ENCODE assay signal across 15 cellular contexts in genomic region chr1:9612162-9612845, GRCh38. TPM values are rescaled to one million over a fixed set of nuclear protein-coding genes. Genes with fewer than 3 reads are reported as not detected.
DNase-seq lines count a peak whose midpoint lies in the region; ATAC-seq and TF ChIP-seq lines count a peak whose summit lies in the region.
"Had no signal": no experiment of that assay in that cellular context is flagged by ENCODE, and none has a peak within 500 bp of the region (broad histone marks: within the 10 kb centered on the region; RNA-seq: fewer than 3 reads in every experiment).

No MANE protein-coding gene starts in this region.

- no peak overlapping the region for H2BK20ac ChIP-seq in IMR-90 (ENCODE audit: low read depth, low read length)

- H3K4ac ChIP-seq in IMR-90 (ENCODE audit: low read depth, low read length): no peak overlapping the region
- H3K4ac ChIP-seq in neuronal stem cell (ENCODE audit: low read length): no peak overlapping the region

- no peaks in the 10 kb centered on the region for H3K9me3 ChIP-seq in IMR-90 (ENCODE audit: control insufficient read depth, insufficient read depth, low read length)
- no peaks in the 10 kb centered on the region for H3K9me3 ChIP-seq in neuronal stem cell (replicated peaks in 1 of 2; ENCODE audit: control insufficient read depth in 2 of 2, insufficient read depth in 1 of 2, low read depth in 1 of 2, low read length in 2 of 2)
- H3K9me3 ChIP-seq: A549, BLaER1, Caco-2, HAP-1 had no signal

- no peak overlapping the region for H3K18ac ChIP-seq in IMR-90 (ENCODE audit: low read depth, low read length)
- H3K18ac ChIP-seq in neuronal stem cell (ENCODE audit: low read length): no peak overlapping the region

- H2AFZ ChIP-seq in IMR-90 (replicated peaks; ENCODE audit: low read length, poor library complexity): no peak overlapping the region
- no peak overlapping the region for H2AFZ ChIP-seq in neuronal stem cell (ENCODE audit: low read length)

- no peak overlapping the region for H3K4me2 ChIP-seq in IMR-90 (ENCODE audit: low read depth, low read length)
- H3K4me2 ChIP-seq in neuronal stem cell (ENCODE audit: insufficient read depth, low read length, poor library complexity, severe bottlenecking): no peak overlapping the region
- H3K4me2 ChIP-seq: A549, BLaER1, KMS-11 had no signal

- no peak overlapping the region for H3K9ac ChIP-seq in IMR-90 (ENCODE audit: low read depth, low read length)
- H3K9ac ChIP-seq in neuronal stem cell (ENCODE audit: low read depth, low read length, poor library complexity): peak overlapping the region; percentile 68
- H3K9ac ChIP-seq: BLaER1, KMS-11 had no signal

- TF ChIP-seq RAD21 in IMR-90 (IDR thresholded peaks at IDR 0.05; ENCODE audit: low read length): no peak

- no peaks in the 10 kb centered on the region for H3K9me1 ChIP-seq in IMR-90 (ENCODE audit: insufficient read depth, low read length)

- no peak for TF ChIP-seq POLR2A in IMR-90 (IDR thresholded peaks at IDR 0.05; ENCODE audit: low read depth, low read length)

- in situ Hi-C loops in IMR-90 (cut with MboI; ENCODE audit: low sequenced_read_pairs): no loop called here
- in situ Hi-C loops in G401 (cut with HindIII; ENCODE audit: low sequenced_read_pairs): no loop called here

- H2AK5ac ChIP-seq in IMR-90 (ENCODE audit: low read depth, low read length) (no peak overlapping the region), neuronal stem cell (ENCODE audit: low read depth, low read length) (no peak overlapping the region)

- H4K91ac ChIP-seq in IMR-90 (ENCODE audit: insufficient read depth, low read depth, low read length) (no peak overlapping the region), neuronal stem cell (ENCODE audit: low read depth, low read length, poor library complexity) (no peak overlapping the region)

- H3K4me1 ChIP-seq in IMR-90 (ENCODE audit: control insufficient read depth, insufficient read depth, low read length) (no peaks in the 10 kb centered on the region), neuronal stem cell (ENCODE audit: control insufficient read depth in 2 of 2, insufficient read depth in 1 of 2, low read depth in 1 of 2, low read length in 2 of 2) (no peaks in the 10 kb centered on the region)
- H3K4me1 ChIP-seq: A549, Caco-2, HAP-1 had no signal

- dilution Hi-C loops in IMR-90 (cut with HindIII; ENCODE audit: low sequenced_read_pairs, unreplicated experiment): no loop called here

- peak; percentile 26 for DNase-seq in ELR (ENCODE audit: low read depth)
- no peak for DNase-seq in IMR-90
- DNase-seq in neuronal stem cell (ENCODE audit: low spot score): no peak
- no peak for DNase-seq in G401 (ENCODE audit: low spot score)
- no peak for DNase-seq in NOMO-1 treated with dmso at 0.1 percent for 144 hours (lab: John Stamatoyannopoulos, UW; ENCODE audit: unreplicated experiment)
- no peak for DNase-seq in superior temporal gyrus (ENCODE audit: extremely low spot score)
- DNase-seq: Caco-2; CD8-positive, alpha-beta memory T cell; DND-41; GOT3; HFFc6 had no signal

- no peak overlapping the region for H4K5ac ChIP-seq in IMR-90 (ENCODE audit: low read depth, low read length)

- no peak overlapping the region for H2BK15ac ChIP-seq in IMR-90 (ENCODE audit: low read depth, low read length)
- no peak overlapping the region for H2BK15ac ChIP-seq in neuronal stem cell (ENCODE audit: low read length)

- POLR2A ChIA-PET in IMR-90 (lab: Charles Lee; ENCODE audit: unreplicated experiment): no interaction called here

- no peak for TF ChIP-seq CTCF in IMR-90 (conservative IDR thresholded peaks at IDR 0.05; ENCODE audit: low read depth, low read length)

- H2BK5ac ChIP-seq in IMR-90 (ENCODE audit: low read depth, low read length, poor library complexity, severe bottlenecking) (no peak overlapping the region), neuronal stem cell (ENCODE audit: low read length) (no peak overlapping the region)

- H3K4me3 ChIP-seq in IMR-90 (ENCODE audit: insufficient read depth, low read depth, low read length) (no peak overlapping the region), neuronal stem cell (ENCODE audit: low read length in 2 of 2) (no peak overlapping the region)
- H3K4me3 ChIP-seq: A549, BLaER1, HAP-1 had no signal

- H2BK120ac ChIP-seq in IMR-90 (ENCODE audit: low read depth, low read length) (no peak overlapping the region), neuronal stem cell (ENCODE audit: low read depth, low read length) (no peak overlapping the region)

- H4K8ac ChIP-seq in IMR-90 (ENCODE audit: low read depth in 2 of 2, low read length in 2 of 2) (no peak overlapping the region), neuronal stem cell (ENCODE audit: low read depth, low read length) (no peak overlapping the region)

- peaks cover 22% of the 10 kb centered on the region for H3K36me3 ChIP-seq in IMR-90 (ENCODE audit: control insufficient read depth, insufficient read depth, low read length)
- H3K36me3 ChIP-seq in neuronal stem cell (replicated peaks in 1 of 2; ENCODE audit: control insufficient read depth in 2 of 2, insufficient read depth in 2 of 2, low read length in 2 of 2): peaks cover 38 to 66% of the 10 kb centered on the region in 2 donors

- no peak overlapping the region for H3K14ac ChIP-seq in IMR-90 (replicated peaks; ENCODE audit: low read depth, low read length)
- no peak overlapping the region for H3K14ac ChIP-seq in neuronal stem cell (ENCODE audit: low read length)

- H2BK12ac ChIP-seq in neuronal stem cell (ENCODE audit: low read length): peak overlapping the region; percentile 2

- no peaks in the 10 kb centered on the region for H3K27me3 ChIP-seq in IMR-90 (ENCODE audit: control insufficient read depth, insufficient read depth, low read length)
- H3K27me3 ChIP-seq in neuronal stem cell (ENCODE audit: control insufficient read depth in 3 of 3, insufficient read depth in 3 of 3, low read depth in 1 of 3, low read length in 3 of 3): no peaks in the 10 kb centered on the region
- H3K27me3 ChIP-seq: BLaER1 had no signal

- CTCF ChIA-PET in IMR-90 (lab: Yijun Ruan, JAX): no interaction called here

- no peaks in the 10 kb centered on the region for H4K20me1 ChIP-seq in IMR-90 (ENCODE audit: insufficient read depth, low read length)

- H3K56ac ChIP-seq in IMR-90 (ENCODE audit: extremely low read depth, insufficient read depth, low read length): no peak overlapping the region

- 83% methylated on average over 8 of the region's 11 CpGs; no CpG with 5 or more reads in 1 of the 2 experiments for WGBS in IMR-90 (ENCODE audit: extremely low coverage in 2 of 2, insufficient read length in 1 of 2), 2 experiments
- WGBS in neuronal stem cell (ENCODE audit: extremely low coverage in 2 of 2, insufficient read length in 2 of 2, insufficient replicate concordance in 1 of 2), 2 donors: no CpG with 5 or more reads among the region's 11 CpGs

- no peak for ATAC-seq in IMR-90 (ENCODE audit: low read depth)
- ATAC-seq: A549 had no signal

- BruUV-seq in IMR-90 (replicated peaks; lab: Mats Ljungman, UMichigan): no TSS peak

- no peak overlapping the region for H3K23ac ChIP-seq in IMR-90 (ENCODE audit: low read depth, low read length)
- no peak overlapping the region for H3K23ac ChIP-seq in neuronal stem cell (ENCODE audit: low read depth, low read length, poor library complexity)

- no peak overlapping the region for H3K27ac ChIP-seq in IMR-90 (ENCODE audit: insufficient read depth, low read length)
- H3K27ac ChIP-seq in neuronal stem cell (replicated peaks; ENCODE audit: low read length): no peak overlapping the region
- H3K27ac ChIP-seq: A549, BLaER1, KMS-11 had no signal

- peak overlapping the region; percentile 19 for H2AK9ac ChIP-seq in IMR-90 (replicated peaks; ENCODE audit: low read depth, low read length, poor library complexity)

- H3K79me1 ChIP-seq in IMR-90 (ENCODE audit: low read depth in 1 of 2, low read length in 2 of 2) (no peaks in the 10 kb centered on the region), neuronal stem cell (ENCODE audit: low read depth, low read length) (peaks cover 2% of the 10 kb centered on the region)

- intact Hi-C loops in IMR-90 (cut with micrococcal nuclease): no loop called here

TF ChIP-seq in IMR-90, 13 proteins besides CTCF, POLR2A, EP300 and RAD21:
- TF ChIP-seq USF2 (IDR thresholded peaks at IDR 0.05; ENCODE audit: low read depth, low read length) (no peak), FOS (IDR thresholded peaks at IDR 0.05; ENCODE audit: low read depth, low read length) (no peak)

RNA-seq across cellular contexts. Expression of gene TMEM201, which starts 23.6 kb away (rescaled TPM):
- total RNA-seq in IMR-90 (2012; rRNA removed): 1.3 and 1.9 TPM in 2 replicates
- polyA plus RNA-seq in IMR-90 (2012; rRNA removed): 8.7 and 9.4 TPM in 2 replicates
- 5.6 and 9.3 TPM in 2 replicates for polyA plus RNA-seq in IMR-90 (2012; cell fraction: cytosol; rRNA removed)
- polyA plus RNA-seq in IMR-90 (2012; cell fraction: nucleus; rRNA removed; ENCODE audit: low replicate concordance): 11.7 and 31.4 TPM in 2 replicates
- polyA plus RNA-seq in neuronal stem cell (2013, experiment 1 of 2): 14.4 TPM
- 13.9 TPM for polyA plus RNA-seq in neuronal stem cell (2013, experiment 2 of 2)
- 65.2 and 68.3 TPM in 2 replicates for total RNA-seq in G401 (2014; rRNA removed; shearing (Covaris generic))

RNA-seq across cellular contexts. Expression of gene PIK3CD, which starts 39.2 kb away (rescaled TPM):
- total RNA-seq in IMR-90 (2012; rRNA removed): 5.0 and 5.6 TPM in 2 replicates
- 12.1 and 13.6 TPM in 2 replicates for polyA plus RNA-seq in IMR-90 (2012; rRNA removed)
- polyA plus RNA-seq in IMR-90 (2012; cell fraction: cytosol; rRNA removed): 9.1 and 12.9 TPM in 2 replicates
- 34.1 and 56.0 TPM in 2 replicates for polyA plus RNA-seq in IMR-90 (2012; cell fraction: nucleus; rRNA removed; ENCODE audit: low replicate concordance)
- 5.9 TPM for polyA plus RNA-seq in neuronal stem cell (2013, experiment 1 of 2)
- 6.2 TPM for polyA plus RNA-seq in neuronal stem cell (2013, experiment 2 of 2)
- 59.4 and 73.9 TPM in 2 replicates for total RNA-seq in G401 (2014; rRNA removed; shearing (Covaris generic))

Comparison
In these comparisons a context has a peak if more than half of its experiments do, and no peak if none do; other contexts are left out.
1. RNA of gene TMEM201, which starts 23.6 kb away (total RNA-seq): 65.2 to 68.3 TPM in G401; 1.3 to 1.9 TPM in IMR-90; every median in the first group is over 10 times any median in the second.